Comparison of ENCODE assay signal across 21 cellular contexts in the genomic region with DNA sequence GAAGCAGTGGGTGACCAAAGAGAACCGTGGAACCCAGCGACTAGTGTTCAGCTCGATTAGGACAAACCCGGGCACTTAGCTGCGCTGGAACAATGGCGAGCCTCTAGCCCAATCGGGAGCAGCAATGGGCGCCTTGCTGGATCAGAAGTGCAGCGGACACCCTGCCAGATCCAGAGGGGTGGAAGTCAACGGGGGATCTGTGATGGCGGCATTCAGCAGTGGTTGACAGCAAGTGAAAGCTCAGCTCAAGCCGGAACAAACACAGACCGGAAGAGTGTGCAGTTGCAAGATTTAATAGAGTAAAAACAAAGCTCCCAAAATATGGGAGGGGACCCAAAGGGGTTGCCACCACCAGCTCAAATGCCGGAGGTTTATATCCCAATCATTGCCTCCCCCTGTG.
"Had no signal": no experiment of that assay in that cellular context is flagged by ENCODE, and none has a peak within 500 bp of the region (broad histone marks: within the 10 kb centered on the region; RNA-seq: fewer than 3 reads in every experiment).

No MANE protein-coding gene starts in this region.

- H3K4me1 ChIP-seq: esophagus squamous epithelium, heart right ventricle, left ventricle myocardium inferior, parathyroid adenoma, spleen, upper lobe of right lung had no signal

- H3K27ac ChIP-seq: cardiac muscle cell, esophagus squamous epithelium, heart right ventricle, left ventricle myocardium inferior, parathyroid adenoma, spleen, upper lobe of right lung had no signal

- DNase-seq: activated B cell treated with CpG ODN at 0.5 μM for 24 hours; activated CD4-positive, alpha-beta memory T cell treated with anti-CD3 and anti-CD28 coated beads, Interleukin-2, amount 10 ng/mL, durations not matched to agents 7 days and 5 days; activated CD4-positive, alpha-beta T cell treated with anti-CD3 and anti-CD28 coated beads for 48 hours; activated CD8-positive, alpha-beta memory T cell treated with anti-CD3 and anti-CD28 coated beads, Interleukin-2, amount 10 ng/mL, durations not matched to agents 7 days and 5 days; activated naive CD4-positive, alpha-beta T cell; activated naive CD8-positive, alpha-beta T cell treated with anti-CD3 and anti-CD28 coated beads for 36 hours; amygdala; dermis blood vessel endothelial cell; effector memory CD8-positive, alpha-beta T cell; esophagus squamous epithelium; heart right ventricle; kidney glomerular epithelial cell; left ventricle myocardium inferior; mammary epithelial cell; midbrain; spleen; stimulated activated naive CD4-positive, alpha-beta T cell; upper lobe of right lung had no signal

- H3K4me3 ChIP-seq: cardiac muscle cell, esophagus squamous epithelium, heart right ventricle, left ventricle myocardium inferior, spleen, upper lobe of right lung had no signal

- H3K27me3 ChIP-seq: cardiac muscle cell, esophagus squamous epithelium, heart right ventricle, spleen, upper lobe of right lung had no signal

- H3K9me3 ChIP-seq: upper lobe of right lung had no signal

- H3K36me3 ChIP-seq: cardiac muscle cell, esophagus squamous epithelium, heart right ventricle, left ventricle myocardium inferior, spleen, upper lobe of right lung had no signal

- ATAC-seq: activated CD8-positive, alpha-beta memory T cell treated with anti-CD3 and anti-CD28 coated beads, Interleukin-2, amount 10 ng/mL, durations not matched to agents 7 days and 5 days; activated T-helper 17 cell treated with anti-CD3 and anti-CD28 coated beads, Interleukin-2, amount 50 U/mL, for 72 hours; effector memory CD8-positive, alpha-beta T cell; heart right ventricle; upper lobe of right lung had no signal
